ENCODE assay signal across 20 cellular contexts in the genomic region with DNA sequence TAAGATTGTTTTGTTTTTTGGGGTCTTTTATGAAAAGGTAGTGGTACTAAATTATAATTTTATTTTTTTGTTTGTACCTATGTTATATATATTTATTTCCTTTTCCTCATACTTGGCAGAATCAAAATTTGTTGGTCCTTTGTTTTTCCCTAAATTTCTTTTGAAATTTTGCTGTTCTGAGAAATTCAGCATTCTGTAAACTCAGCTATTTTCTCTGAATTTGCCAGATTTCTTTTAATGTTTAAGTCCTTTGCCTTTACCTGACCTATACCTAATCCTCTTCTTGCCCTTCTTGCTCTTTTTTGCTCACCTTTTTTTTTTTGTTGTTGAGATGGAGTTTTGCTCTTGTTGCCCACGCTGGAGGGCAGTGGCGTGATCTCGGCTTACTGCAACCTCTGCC.
"Had no signal": no experiment of that assay in that cellular context is flagged by ENCODE, and none has a peak within 500 bp of the region (broad histone marks: within the 10 kb centered on the region; RNA-seq: fewer than 3 reads in every experiment).

No MANE protein-coding gene starts in this region.

- DNase-seq: effector memory CD8-positive, alpha-beta T cell; glutamatergic neuron; islet precursor cell; mammary epithelial cell; mucosa of descending colon; naive thymus-derived CD8-positive, alpha-beta T cell; nucleus accumbens; ovary; right cardiac atrium; stimulated activated CD4-positive, alpha-beta T cell treated with anti-CD3 and anti-CD28 coated beads, Interleukin-4, amount 100 ng/mL, for 1 hour; stimulated activated CD8-positive, alpha-beta memory T cell treated with anti-CD3 and anti-CD28 coated beads, Interleukin-4, amount 100 ng/mL, for 48 hours; stimulated activated naive CD8-positive, alpha-beta T cell treated with anti-CD3 and anti-CD28 coated beads, Interleukin-15, amount 100 ng/mL, for 72 hours; transverse colon had no signal

- H3K4me3 Mint-ChIP-seq: effector memory CD8-positive, alpha-beta T cell; naive thymus-derived CD8-positive, alpha-beta T cell; neural crest cell; stimulated activated effector memory CD8-positive, alpha-beta T cell treated with anti-CD3 and anti-CD28 coated beads, Interleukin-12 subunit alpha, Interleukin-12 subunit beta, amount 100 ng/mL, for 72 hours; stimulated activated naive CD8-positive, alpha-beta T cell treated with anti-CD3 and anti-CD28 coated beads, Interleukin-15, amount 100 ng/mL, for 72 hours had no signal

- H3K27ac ChIP-seq: epithelial cell of prostate, esophagus muscularis mucosa, gastroesophageal sphincter, ovary, thoracic aorta, transverse colon had no signal

- ATAC-seq: effector memory CD8-positive, alpha-beta T cell; gastroesophageal sphincter; left lobe of liver; mucosa of descending colon; naive thymus-derived CD8-positive, alpha-beta T cell; right cardiac atrium; stimulated activated effector memory CD8-positive, alpha-beta T cell treated with anti-CD3 and anti-CD28 coated beads, Interleukin-12 subunit alpha, Interleukin-12 subunit beta, amount 100 ng/mL, for 72 hours; stimulated activated naive CD8-positive, alpha-beta T cell treated with anti-CD3 and anti-CD28 coated beads, Interleukin-15, amount 100 ng/mL, for 72 hours had no signal

- H3K4me1 Mint-ChIP-seq: neural crest cell; stimulated activated effector memory CD8-positive, alpha-beta T cell treated with anti-CD3 and anti-CD28 coated beads, Interleukin-12 subunit alpha, Interleukin-12 subunit beta, amount 100 ng/mL, for 72 hours had no signal

- H3K9me3 Mint-ChIP-seq: effector memory CD8-positive, alpha-beta T cell; naive thymus-derived CD8-positive, alpha-beta T cell; neural crest cell; stimulated activated effector memory CD8-positive, alpha-beta T cell treated with anti-CD3 and anti-CD28 coated beads, Interleukin-12 subunit alpha, Interleukin-12 subunit beta, amount 100 ng/mL, for 72 hours; stimulated activated naive CD8-positive, alpha-beta T cell treated with anti-CD3 and anti-CD28 coated beads, Interleukin-15, amount 100 ng/mL, for 72 hours had no signal

- H3K27me3 Mint-ChIP-seq: effector memory CD8-positive, alpha-beta T cell; naive thymus-derived CD8-positive, alpha-beta T cell; stimulated activated naive CD8-positive, alpha-beta T cell treated with anti-CD3 and anti-CD28 coated beads, Interleukin-15, amount 100 ng/mL, for 72 hours had no signal

- H3K27ac Mint-ChIP-seq: stimulated activated effector memory CD8-positive, alpha-beta T cell treated with anti-CD3 and anti-CD28 coated beads, Interleukin-12 subunit alpha, Interleukin-12 subunit beta, amount 100 ng/mL, for 72 hours; stimulated activated naive CD8-positive, alpha-beta T cell treated with anti-CD3 and anti-CD28 coated beads, Interleukin-15, amount 100 ng/mL, for 72 hours had no signal

- H3K4me1 ChIP-seq: gastroesophageal sphincter, transverse colon had no signal

- H3K27me3 ChIP-seq: esophagus muscularis mucosa, gastroesophageal sphincter, ovary, transverse colon had no signal

- H3K9me3 ChIP-seq: esophagus muscularis mucosa, gastroesophageal sphincter, mucosa of descending colon, ovary, thoracic aorta, transverse colon had no signal

- H3K4me3 ChIP-seq: esophagus muscularis mucosa, gastroesophageal sphincter, mucosa of descending colon, ovary, thoracic aorta, transverse colon had no signal

- H3K36me3 ChIP-seq: ovary had no signal
